ENCODE assay signal across 37 cellular contexts in genomic region chr12:57202321-57202720, GRCh38. TPM values are rescaled to one million over a fixed set of nuclear protein-coding genes. Genes with fewer than 3 reads are reported as not detected.
"Had no signal": no experiment of that assay in that cellular context is flagged by ENCODE, and none has a peak within 500 bp of the region (broad histone marks: within the 10 kb centered on the region; RNA-seq: fewer than 3 reads in every experiment).

No MANE protein-coding gene starts in this region.

- H3K4me1 Mint-ChIP-seq: activated B cell treated with CpG ODN at 0.5 μM for 24 hours; activated CD4-positive, alpha-beta T cell treated with anti-CD3 and anti-CD28 coated beads, Interleukin-2, amount 10 ng/mL, durations not matched to agents 24 days and 14 days; activated naive CD8-positive, alpha-beta T cell treated with anti-CD3 and anti-CD28 coated beads for 36 hours; activated T-helper 17 cell treated with anti-CD3 and anti-CD28 coated beads, Interleukin-2, amount 50 U/mL, for 72 hours; brain had no signal

- H3K36me3 Mint-ChIP-seq: activated CD4-positive, alpha-beta memory T cell treated with anti-CD3 and anti-CD28 coated beads for 36 hours; activated naive CD4-positive, alpha-beta T cell treated with anti-CD3 and anti-CD28 coated beads, Interleukin-2, amount 50 U/mL, for 72 hours; activated naive CD8-positive, alpha-beta T cell treated with anti-CD3 and anti-CD28 coated beads for 36 hours had no signal

- H3K27me3 Mint-ChIP-seq: activated B cell treated with CpG ODN at 0.5 μM for 24 hours; activated CD4-positive, alpha-beta memory T cell treated with anti-CD3 and anti-CD28 coated beads for 36 hours; activated CD4-positive, alpha-beta T cell treated with anti-CD3 and anti-CD28 coated beads, Interleukin-2, amount 10 ng/mL, durations not matched to agents 24 days and 14 days; activated CD8-positive, alpha-beta T cell treated with anti-CD3 and anti-CD28 coated beads for 36 hours; activated naive CD8-positive, alpha-beta T cell treated with anti-CD3 and anti-CD28 coated beads for 36 hours; activated T-helper 17 cell treated with anti-CD3 and anti-CD28 coated beads, Interleukin-2, amount 50 U/mL, for 72 hours had no signal

- H3K4me3 Mint-ChIP-seq: activated B cell treated with CpG ODN at 0.5 μM for 24 hours; activated CD4-positive, alpha-beta memory T cell treated with anti-CD3 and anti-CD28 coated beads for 36 hours; activated CD4-positive, alpha-beta T cell treated with anti-CD3 and anti-CD28 coated beads, Interleukin-2, amount 10 ng/mL, durations not matched to agents 24 days and 14 days; activated CD8-positive, alpha-beta T cell treated with anti-CD3 and anti-CD28 coated beads for 36 hours; activated naive CD4-positive, alpha-beta T cell treated with anti-CD3 and anti-CD28 coated beads for 36 hours; activated naive CD8-positive, alpha-beta T cell treated with anti-CD3 and anti-CD28 coated beads for 36 hours; activated T-cell treated with anti-CD3 and anti-CD28 coated beads, Interleukin-2, amount 50 U/mL, for 4 hours; activated T-cell treated with anti-CD3 and anti-CD28 coated beads, Interleukin-2, amount 50 U/mL, for 72 hours; activated T-helper 1 cell treated with anti-CD3 and anti-CD28 coated beads, Interleukin-12 subunit alpha, Interleukin-12 subunit beta, Interleukin-2, Interleukin-4 antibody, amounts not matched to agents 30 ng/mL and 10 ng/mL and 1 ng/mL, durations not matched to agents 14 hours and 24 hours and 36 hours; activated T-helper 17 cell treated with anti-CD3 and anti-CD28 coated beads, Interleukin-2, amount 50 U/mL, for 72 hours; brain; T-helper 1 cell treated with Interleukin-12 subunit alpha and Interleukin-12 subunit beta and Interleukin-4 antibody, amounts not matched to agents 30 μg/mL and 1 μg/mL, for 36 hours; T-helper 2 cell treated with Interferon-gamma antibody and Interleukin-4, amounts not matched to agents 5 μg/mL and 100 μg/mL, for 36 hours had no signal

- H3K9me3 Mint-ChIP-seq: activated B cell treated with CpG ODN at 0.5 μM for 24 hours; activated CD4-positive, alpha-beta memory T cell treated with anti-CD3 and anti-CD28 coated beads for 36 hours; activated CD4-positive, alpha-beta T cell treated with anti-CD3 and anti-CD28 coated beads, Interleukin-2, amount 10 ng/mL, durations not matched to agents 24 days and 14 days; activated CD8-positive, alpha-beta T cell treated with anti-CD3 and anti-CD28 coated beads for 36 hours; activated naive CD4-positive, alpha-beta T cell treated with anti-CD3 and anti-CD28 coated beads for 36 hours; activated naive CD4-positive, alpha-beta T cell treated with anti-CD3 and anti-CD28 coated beads, Interleukin-2, amount 50 U/mL, for 72 hours; activated naive CD8-positive, alpha-beta T cell treated with anti-CD3 and anti-CD28 coated beads for 36 hours; activated T-cell treated with anti-CD3 and anti-CD28 coated beads, Interleukin-2, amount 50 U/mL, for 4 hours; activated T-cell treated with anti-CD3 and anti-CD28 coated beads, Interleukin-2, amount 50 U/mL, for 72 hours; activated T-helper 1 cell treated with anti-CD3 and anti-CD28 coated beads, Interleukin-12 subunit alpha, Interleukin-12 subunit beta, Interleukin-2, Interleukin-4 antibody, amounts not matched to agents 30 ng/mL and 10 ng/mL and 1 ng/mL, durations not matched to agents 14 hours and 24 hours and 36 hours; activated T-helper 17 cell treated with anti-CD3 and anti-CD28 coated beads, Interleukin-2, amount 50 U/mL, for 72 hours; brain; T-helper 1 cell treated with Interleukin-12 subunit alpha and Interleukin-12 subunit beta and Interleukin-4 antibody, amounts not matched to agents 30 μg/mL and 1 μg/mL, for 36 hours; T-helper 2 cell treated with Interferon-gamma antibody and Interleukin-4, amounts not matched to agents 5 μg/mL and 100 μg/mL, for 36 hours had no signal

- H3K9me3 ChIP-seq: adrenal gland had no signal

- H3K27me3 ChIP-seq: adrenal gland had no signal

- H3K27ac Mint-ChIP-seq: activated B cell treated with CpG ODN at 0.5 μM for 24 hours; activated CD4-positive, alpha-beta memory T cell treated with anti-CD3 and anti-CD28 coated beads for 36 hours; activated CD4-positive, alpha-beta T cell treated with anti-CD3 and anti-CD28 coated beads, Interleukin-2, amount 10 ng/mL, durations not matched to agents 24 days and 14 days; activated CD8-positive, alpha-beta T cell treated with anti-CD3 and anti-CD28 coated beads for 36 hours; activated naive CD4-positive, alpha-beta T cell treated with anti-CD3 and anti-CD28 coated beads for 36 hours; activated naive CD4-positive, alpha-beta T cell treated with anti-CD3 and anti-CD28 coated beads, Interleukin-2, amount 50 U/mL, for 72 hours; activated naive CD8-positive, alpha-beta T cell treated with anti-CD3 and anti-CD28 coated beads for 36 hours; activated T-cell treated with anti-CD3 and anti-CD28 coated beads, Interleukin-2, amount 50 U/mL, for 72 hours; activated T-helper 1 cell treated with anti-CD3 and anti-CD28 coated beads, Interleukin-12 subunit alpha, Interleukin-12 subunit beta, Interleukin-2, Interleukin-4 antibody, amounts not matched to agents 30 ng/mL and 10 ng/mL and 1 ng/mL, durations not matched to agents 14 hours and 24 hours and 36 hours; activated T-helper 17 cell treated with anti-CD3 and anti-CD28 coated beads, Interleukin-2, amount 50 U/mL, for 72 hours; T-helper 1 cell treated with Interleukin-12 subunit alpha and Interleukin-12 subunit beta and Interleukin-4 antibody, amounts not matched to agents 30 μg/mL and 1 μg/mL, for 36 hours; T-helper 2 cell treated with Interferon-gamma antibody and Interleukin-4, amounts not matched to agents 5 μg/mL and 100 μg/mL, for 36 hours had no signal

- H3K27ac ChIP-seq: adrenal gland, VCaP had no signal

- H3K4me1 ChIP-seq: adrenal gland had no signal

- DNase-seq: activated B cell treated with CpG ODN at 0.5 μM for 24 hours; activated CD4-positive, alpha-beta memory T cell treated with anti-CD3 and anti-CD28 coated beads for 36 hours; activated CD4-positive, alpha-beta T cell treated with anti-CD3 and anti-CD28 coated beads for 4 hours; activated CD4-positive, alpha-beta T cell treated with anti-CD3 and anti-CD28 coated beads, Interleukin-2, amount 10 ng/mL, durations not matched to agents 24 days and 14 days; activated CD4-positive, alpha-beta T cell treated with anti-CD3 and anti-CD28 coated beads, Interleukin-2, amount 50 U/mL, for 1 hour; activated CD4-positive, alpha-beta T cell treated with anti-CD3 and anti-CD28 coated beads, Interleukin-2, amount 50 U/mL, for 4 hours; activated CD4-positive, CD25-positive, alpha-beta regulatory T cell treated with anti-CD3 and anti-CD28 coated beads, Interleukin-2, amount 50 U/mL, for 72 hours; activated CD8-positive, alpha-beta memory T cell treated with anti-CD3 and anti-CD28 coated beads, Interleukin-2, amount 50 U/mL, for 4 hours; activated CD8-positive, alpha-beta T cell treated with anti-CD3 and anti-CD28 coated beads for 36 hours; activated effector memory CD4-positive, alpha-beta T cell treated with anti-CD3 and anti-CD28 coated beads, Interleukin-2, amount 50 U/mL, for 16 hours; activated gamma-delta T cell treated with Interleukin-2 at 50 U/mL for 16 hours; activated naive CD4-positive, alpha-beta T cell; activated naive CD4-positive, alpha-beta T cell treated with anti-CD3 and anti-CD28 coated beads for 36 hours; activated naive CD4-positive, alpha-beta T cell treated with anti-CD3 and anti-CD28 coated beads, Interleukin-2, amount 50 U/mL, for 16 hours; activated naive CD8-positive, alpha-beta T cell treated with anti-CD3 and anti-CD28 coated beads for 36 hours; activated T-cell treated with anti-CD3 and anti-CD28 coated beads for 4 hours; activated T-cell treated with anti-CD3 and anti-CD28 coated beads, Interleukin-2, amount 50 U/mL, for 1 hour; activated T-cell treated with anti-CD3 and anti-CD28 coated beads, Interleukin-2, amount 50 U/mL, for 4 hours; activated T-cell treated with anti-CD3 and anti-CD28 coated beads, Interleukin-2, amount 50 U/mL, for 72 hours; adrenal gland; amniotic stem cell; aorta; central memory CD4-positive, alpha-beta T cell; T-helper 1 cell; T-helper 2 cell; T-helper 9 cell had no signal

- FAIRE-seq: TTC549 had no signal

- H3K4me3 ChIP-seq: adrenal gland had no signal

RNA-seq across cellular contexts. Expression of gene LRP1-AS, which starts 54.9 kb away (rescaled TPM):
- total RNA-seq: activated B cell treated with CpG ODN at 0.5 μM for 24 hours; activated CD4-positive, alpha-beta memory T cell treated with anti-CD3 and anti-CD28 coated beads for 36 hours; activated CD4-positive, alpha-beta T cell treated with anti-CD3 and anti-CD28 coated beads, Interleukin-2, amount 10 ng/mL, durations not matched to agents 24 days and 14 days; activated CD8-positive, alpha-beta memory T cell treated with anti-CD3 and anti-CD28 coated beads for 36 hours; activated CD8-positive, alpha-beta T cell treated with anti-CD3 and anti-CD28 coated beads for 36 hours; activated naive CD4-positive, alpha-beta T cell treated with anti-CD3 and anti-CD28 coated beads for 36 hours; activated naive CD4-positive, alpha-beta T cell treated with anti-CD3 and anti-CD28 coated beads, Interleukin-2, amount 50 U/mL, for 72 hours; activated naive CD8-positive, alpha-beta T cell treated with anti-CD3 and anti-CD28 coated beads for 36 hours; activated T-cell treated with anti-CD3 and anti-CD28 coated beads, Interleukin-2, amount 50 U/mL, for 4 hours; activated T-cell treated with anti-CD3 and anti-CD28 coated beads, Interleukin-2, amount 50 U/mL, for 72 hours; activated T-helper 1 cell treated with anti-CD3 and anti-CD28 coated beads, Interleukin-12 subunit alpha, Interleukin-12 subunit beta, Interleukin-2, Interleukin-4 antibody, amounts not matched to agents 30 ng/mL and 10 ng/mL and 1 ng/mL, durations not matched to agents 14 hours and 24 hours and 36 hours; activated T-helper 17 cell treated with anti-CD3 and anti-CD28 coated beads, Interleukin-2, amount 50 U/mL, for 72 hours; adrenal gland; aorta; cardiac septum; cerebellum had no signal
- polyA plus RNA-seq: adrenal gland, aorta had no signal
